Comparison of ENCODE assay signal across 14 cellular contexts in genomic region chr19:8638078-8638619, GRCh38. TPM values are rescaled to one million over a fixed set of nuclear protein-coding genes. Genes with fewer than 3 reads are reported as not detected.
A peak's percentile ranks its signal among the peaks of the same experiment; 100 is the strongest.
DNase-seq lines count a peak whose midpoint lies in the region; FAIRE-seq and TF ChIP-seq lines count a peak whose summit lies in the region.
"Had no signal": no experiment of that assay in that cellular context is flagged by ENCODE, and none has a peak within 500 bp of the region (broad histone marks: within the 10 kb centered on the region; RNA-seq: fewer than 3 reads in every experiment).

No MANE protein-coding gene starts in this region.

- TF ChIP-seq CTCF in kidney (IDR thresholded peaks at IDR 0.05; ENCODE audit: borderline replicate concordance, extremely low read depth, insufficient read depth) = no peak

- intact Hi-C loops in kidney (cut with DNase I) = no loop called here

- no peak overlapping the region for H3K9ac ChIP-seq in kidney (ENCODE audit: low read length in 2 of 2)

- no peaks in the 10 kb centered on the region for H3K36me3 ChIP-seq in kidney (ENCODE audit: control insufficient read depth in 1 of 2, insufficient read depth in 2 of 2, low read length in 2 of 2)
- H3K36me3 ChIP-seq: colonic mucosa had no signal

- H3K4me3 ChIP-seq in kidney (ENCODE audit: low read length in 2 of 2) = no peak overlapping the region
- H3K4me3 ChIP-seq: colonic mucosa had no signal

- peaks cover 0 to 5% of the 10 kb centered on the region in 2 donors for H3K9me3 ChIP-seq in kidney (ENCODE audit: control insufficient read depth in 1 of 2, low read length in 2 of 2)
- H3K9me3 ChIP-seq: colonic mucosa had no signal

- FAIRE-seq in urothelium cell line (lab: Jason Lieb, UNC) = no peak
- no peak for FAIRE-seq in kidney (lab: Jason Lieb, UNC)

- DNase-seq in stimulated activated CD4-positive, alpha-beta T cell treated with anti-CD3 and anti-CD28 coated beads, Interleukin-15, amount 100 ng/mL, for 24 hours = peak; percentile 14
- no peak for DNase-seq in stimulated activated CD4-positive, alpha-beta T cell treated with anti-CD3 and anti-CD28 coated beads, Interleukin-12 subunit alpha, Interleukin-12 subunit beta, amount 100 ng/mL, for 4 hours
- DNase-seq in SIG-M5 treated with dmso at 0.1 percent for 504 hours (lab: John Stamatoyannopoulos, UW; ENCODE audit: unreplicated experiment) (peak; percentile 90), iris pigment epithelial cell (ENCODE audit: low read depth) (peak; percentile 60), urothelium cell line (ENCODE audit: low spot score) (peak; percentile 59), kidney (no peak), NK-92 (lab: John Stamatoyannopoulos, UW; ENCODE audit: unreplicated experiment) (no peak)
- no peak for DNase-seq in activated naive CD4-positive, alpha-beta T cell (lab: John Stamatoyannopoulos, UW)
- DNase-seq: CD4-positive, alpha-beta memory T cell; colonic mucosa; midbrain; NCI-H510A had no signal

- H3K4me1 ChIP-seq in kidney (ENCODE audit: control insufficient read depth in 1 of 2, insufficient read depth in 1 of 2, low read depth in 1 of 2, low read length in 2 of 2) = no peaks in the 10 kb centered on the region
- H3K4me1 ChIP-seq: colonic mucosa had no signal

- no peak overlapping the region for H3K27ac ChIP-seq in kidney (ENCODE audit: low read depth in 2 of 2, low read length in 2 of 2)
- H3K27ac ChIP-seq: colonic mucosa had no signal

RNA-seq across cellular contexts. Expression of gene NFILZ, which starts 7.7 kb away (rescaled TPM):
- not detected for total RNA-seq in kidney
- polyA plus RNA-seq in kidney (ENCODE audit: insufficient read depth, low read depth, low replicate concordance) = not detected
- total RNA-seq: CD4-positive, alpha-beta memory T cell; colonic mucosa; glomerular endothelial cell; T-helper 2 cell treated with Interferon-gamma antibody and Interleukin-4, amounts not matched to agents 100 ng/mL and 5 ng/mL, for 36 hours had no signal
- polyA plus RNA-seq: CD4-positive, alpha-beta memory T cell had no signal

RNA-seq across cellular contexts. Expression of gene ADAMTS10, which starts 27.6 kb away (rescaled TPM):
- 48.8 TPM for total RNA-seq in kidney
- polyA plus RNA-seq in kidney (ENCODE audit: insufficient read depth, low read depth, low replicate concordance) = 8.9 TPM

Comparison
In these comparisons a context has a peak if more than half of its experiments do, and no peak if none do; other contexts are left out.
1. DNase-seq: peak in stimulated activated CD4-positive, alpha-beta T cell treated with anti-CD3 and anti-CD28 coated beads, Interleukin-15, amount 100 ng/mL, for 24 hours (single experiment), SIG-M5 treated with dmso at 0.1 percent for 504 hours (single experiment), iris pigment epithelial cell (single experiment) and urothelium cell line (single experiment); none in stimulated activated CD4-positive, alpha-beta T cell treated with anti-CD3 and anti-CD28 coated beads, Interleukin-12 subunit alpha, Interleukin-12 subunit beta, amount 100 ng/mL, for 4 hours (single experiment), kidney (single experiment), NK-92 (single experiment) and activated naive CD4-positive, alpha-beta T cell (0 of 4).